ENCODE assay signal across 36 cellular contexts in the genomic region with DNA sequence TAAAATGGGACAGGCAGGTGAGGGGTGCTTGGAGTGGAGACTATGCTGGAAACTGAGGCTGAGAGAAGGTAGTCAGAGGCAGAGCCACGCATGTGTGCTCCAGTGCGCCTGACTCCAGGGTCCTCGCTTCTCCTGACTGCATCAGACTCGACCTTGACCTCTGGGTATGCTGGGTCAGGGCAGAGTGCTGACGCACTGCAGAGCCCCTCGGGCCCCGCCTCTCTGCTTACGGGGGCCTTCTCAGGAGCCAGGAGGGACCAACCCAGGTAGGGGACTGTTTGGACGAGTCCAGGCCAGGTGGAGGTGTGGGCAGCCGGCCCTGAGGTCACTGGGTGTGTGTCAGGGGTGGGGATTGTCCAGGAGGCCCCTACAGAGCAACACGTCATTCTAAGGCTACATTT. TPM values are rescaled to one million over a fixed set of nuclear protein-coding genes. Genes with fewer than 3 reads are reported as not detected.
DNase-seq lines count a peak whose midpoint lies in the region; ATAC-seq and TF ChIP-seq lines count a peak whose summit lies in the region.
"Had no signal": no experiment of that assay in that cellular context is flagged by ENCODE, and none has a peak within 500 bp of the region (broad histone marks: within the 10 kb centered on the region; RNA-seq: fewer than 3 reads in every experiment).

No MANE protein-coding gene starts in this region.

- peak; percentile 18 for ATAC-seq in naive thymus-derived CD4-positive, alpha-beta T cell
- no peak for ATAC-seq in HG02642 (IDR thresholded peaks at IDR 0.05; ENCODE audit: poor library complexity, unreplicated experiment)

- peaks cover 0 to 8% (median 1%) of the 10 kb centered on the region in 3 donors for H3K27me3 Mint-ChIP-seq in CD14-positive monocyte (ENCODE audit: low read depth in 3 of 3)
- H3K27me3 Mint-ChIP-seq in chondrocyte (ENCODE audit: low read depth) = peaks cover 6% of the 10 kb centered on the region
- peaks cover 0 to 10% (median 0%) of the 10 kb centered on the region in 5 donors for H3K27me3 Mint-ChIP-seq in naive thymus-derived CD4-positive, alpha-beta T cell
- peaks cover 3 to 6% of the 10 kb centered on the region in 2 donors for H3K27me3 Mint-ChIP-seq in CD8-positive, alpha-beta memory T cell
- H3K27me3 Mint-ChIP-seq: activated CD4-positive, alpha-beta memory T cell treated with anti-CD3 and anti-CD28 coated beads for 36 hours; activated naive CD4-positive, alpha-beta T cell treated with anti-CD3 and anti-CD28 coated beads, Interleukin-2, amount 50 U/mL, for 24 hours had no signal

- CTCF ChIA-PET in HEK293 (lab: Yijun Ruan, JAX) = interaction anchor here (0.6 to 0.7 kb wide), 2 partner anchors 90 to 168 kb away, joined by 3 read pairs; no protein-coding TSS in a partner anchor
- CTCF ChIA-PET in naive thymus-derived CD4-positive, alpha-beta T cell (lab: Charles Lee) = no interaction called here
- CTCF ChIA-PET in CD8-positive, alpha-beta memory T cell (lab: Charles Lee) = no interaction called here

- H3K4me1 Mint-ChIP-seq in CD14-positive monocyte = peaks cover 32% of the 10 kb centered on the region
- H3K4me1 Mint-ChIP-seq in chondrocyte (ENCODE audit: low read depth) = no peaks in the 10 kb centered on the region
- peaks cover 0 to 2% (median 0%) of the 10 kb centered on the region in 7 donors for H3K4me1 Mint-ChIP-seq in naive thymus-derived CD4-positive, alpha-beta T cell
- H3K4me1 Mint-ChIP-seq in CD8-positive, alpha-beta memory T cell = no peaks in the 10 kb centered on the region
- H3K4me1 Mint-ChIP-seq: activated naive CD4-positive, alpha-beta T cell treated with anti-CD3 and anti-CD28 coated beads, Interleukin-2, amount 50 U/mL, for 24 hours; neural crest cell had no signal

- peaks cover 6% of the 10 kb centered on the region for H3K9me3 ChIP-seq in HEK293 (ENCODE audit: control insufficient read depth, insufficient read depth, low read depth, low read length)
- H3K9me3 ChIP-seq in naive thymus-derived CD4-positive, alpha-beta T cell (ENCODE audit: control insufficient read depth in 2 of 3, low read length in 3 of 3) = peaks cover 0 to 8% (median 0%) of the 10 kb centered on the region in 3 experiments
- peaks cover 3% of the 10 kb centered on the region for H3K9me3 ChIP-seq in CD8-positive, alpha-beta memory T cell (ENCODE audit: low read length)

- no peak overlapping the region for H3K27ac ChIP-seq in HEK293 (ENCODE audit: extremely low read depth, low read depth, low read length)
- no peak overlapping the region for H3K27ac ChIP-seq in naive thymus-derived CD4-positive, alpha-beta T cell (ENCODE audit: low read depth, low read length)
- H3K27ac ChIP-seq in CD8-positive, alpha-beta memory T cell (ENCODE audit: low read depth, low read length) = no peak overlapping the region
- H3K27ac ChIP-seq: esophagus squamous epithelium, foreskin keratinocyte, KMS-11, right atrium auricular region, transverse colon had no signal

- H3K27me3 ChIP-seq in naive thymus-derived CD4-positive, alpha-beta T cell (ENCODE audit: control insufficient read depth in 2 of 2, insufficient read depth in 2 of 2, low read length in 2 of 2) = no peaks in the 10 kb centered on the region
- no peaks in the 10 kb centered on the region for H3K27me3 ChIP-seq in CD8-positive, alpha-beta memory T cell (ENCODE audit: insufficient read depth, low read length, poor library complexity, severe bottlenecking)
- H3K27me3 ChIP-seq: foreskin keratinocyte, MG63, right atrium auricular region had no signal

- DNase-seq in CD14-positive monocyte (ENCODE audit: low spot score) (peak; percentile 47), chondrocyte (ENCODE audit: low spot score) (peak; percentile 68), AG08396 (ENCODE audit: low spot score) (no peak)
- DNase-seq in naive thymus-derived CD4-positive, alpha-beta T cell = no peak
- DNase-seq in CD8-positive, alpha-beta memory T cell = no peak
- no peak for DNase-seq in activated effector memory CD4-positive, alpha-beta T cell treated with Interleukin-2 at 50 U/mL for 16 hours
- DNase-seq: activated CD4-positive, alpha-beta T cell treated with anti-CD3 and anti-CD28 coated beads for 1 hour; activated T-cell treated with anti-CD3 and anti-CD28 coated beads for 4 hours; amygdala; COR-L47; esophagus squamous epithelium; foreskin keratinocyte; GDM1; head of caudate nucleus; mammary epithelial cell; NCI-H2081; NCI-H524 treated with DMSO at 0.1 percent for 48 hours; NK-92 treated with Interleukin-12 subunit alpha and Interleukin-12 subunit beta, amount 100 ng/mL, for 24 hours; SIG-M5; stimulated activated CD4-positive, alpha-beta T cell treated with anti-CD3 and anti-CD28 coated beads, Interleukin-2, amount 100 ng/mL, for 24 hours; stimulated activated CD8-positive, alpha-beta memory T cell treated with anti-CD3 and anti-CD28 coated beads, Interleukin-4, amount 100 ng/mL, for 48 hours; transverse colon had no signal

- peak overlapping the region in 1 of 2 donors; percentile 63 for H3K4me3 Mint-ChIP-seq in CD14-positive monocyte
- H3K4me3 Mint-ChIP-seq in chondrocyte (ENCODE audit: unreplicated experiment) = no peak overlapping the region
- no peak overlapping the region for H3K4me3 Mint-ChIP-seq in naive thymus-derived CD4-positive, alpha-beta T cell
- no peak overlapping the region for H3K4me3 Mint-ChIP-seq in CD8-positive, alpha-beta memory T cell
- H3K4me3 Mint-ChIP-seq: activated CD4-positive, alpha-beta memory T cell treated with anti-CD3 and anti-CD28 coated beads for 36 hours; activated naive CD4-positive, alpha-beta T cell treated with anti-CD3 and anti-CD28 coated beads, Interleukin-2, amount 50 U/mL, for 24 hours; neural crest cell; T-helper 2 cell treated with Interferon-gamma antibody and Interleukin-4, amounts not matched to agents 5 μg/mL and 100 μg/mL, for 36 hours had no signal

- H3K36me3 Mint-ChIP-seq in CD14-positive monocyte (peaks cover 0 to 2% of the 10 kb centered on the region in 2 donors), chondrocyte (ENCODE audit: low read depth) (no peaks in the 10 kb centered on the region)
- no peaks in the 10 kb centered on the region for H3K36me3 Mint-ChIP-seq in naive thymus-derived CD4-positive, alpha-beta T cell
- no peaks in the 10 kb centered on the region for H3K36me3 Mint-ChIP-seq in CD8-positive, alpha-beta memory T cell
- H3K36me3 Mint-ChIP-seq: activated CD4-positive, alpha-beta memory T cell treated with anti-CD3 and anti-CD28 coated beads for 36 hours; activated naive CD4-positive, alpha-beta T cell treated with anti-CD3 and anti-CD28 coated beads, Interleukin-2, amount 50 U/mL, for 24 hours had no signal

- POLR2A ChIA-PET in HEK293 (lab: Yijun Ruan, JAX) = no interaction called here
- POLR2A ChIA-PET in naive thymus-derived CD4-positive, alpha-beta T cell (lab: Charles Lee) = no interaction called here
- POLR2A ChIA-PET in CD8-positive, alpha-beta memory T cell (lab: Charles Lee) = no interaction called here

- H3K4me3 ChIP-seq in HEK293 (ENCODE audit: low read depth, low read length) = no peak overlapping the region
- no peak overlapping the region for H3K4me3 ChIP-seq in naive thymus-derived CD4-positive, alpha-beta T cell (ENCODE audit: low read length)
- H3K4me3 ChIP-seq in CD8-positive, alpha-beta memory T cell (ENCODE audit: low read length) = no peak overlapping the region
- H3K4me3 ChIP-seq: esophagus squamous epithelium, MG63, right atrium auricular region, smooth muscle cell, transverse colon had no signal

- no peaks in the 10 kb centered on the region; a peak in 1 of 3 replicates for H3K36me3 ChIP-seq in HEK293 (ENCODE audit: control insufficient read depth in 2 of 2, insufficient read depth in 1 of 2, low read length in 2 of 2)
- no peaks in the 10 kb centered on the region for H3K36me3 ChIP-seq in naive thymus-derived CD4-positive, alpha-beta T cell (ENCODE audit: control insufficient read depth in 2 of 3, insufficient read depth in 3 of 3, low read length in 3 of 3)
- no peaks in the 10 kb centered on the region for H3K36me3 ChIP-seq in CD8-positive, alpha-beta memory T cell (ENCODE audit: insufficient read depth, low read length)
- H3K36me3 ChIP-seq: esophagus squamous epithelium, MG63, right atrium auricular region, transverse colon had no signal

- intact Hi-C loops in CD14-positive monocyte (cut with micrococcal nuclease) = loop anchor here (2.0 to 5.0 kb wide), 4 partner anchors 54 to 124 kb away; a partner anchor contains a TSS
- intact Hi-C loops in naive thymus-derived CD4-positive, alpha-beta T cell (cut with micrococcal nuclease) = no loop called here

- TF ChIP-seq CTCF in CD14-positive monocyte (IDR thresholded peaks at IDR 0.05) = no peak
- no peak for TF ChIP-seq CTCF in HEK293 (tag by site-specific recombination; IDR thresholded peaks at IDR 0.05)
- no peak for TF ChIP-seq CTCF in chondrocyte (IDR thresholded peaks at IDR 0.05)

- H3K4me1 ChIP-seq in HEK293 (ENCODE audit: control insufficient read depth, insufficient read depth, low read length) = no peaks in the 10 kb centered on the region
- H3K4me1 ChIP-seq in naive thymus-derived CD4-positive, alpha-beta T cell (ENCODE audit: control insufficient read depth in 2 of 2, insufficient read depth in 2 of 2, low read length in 2 of 2) = no peaks in the 10 kb centered on the region
- H3K4me1 ChIP-seq in CD8-positive, alpha-beta memory T cell (ENCODE audit: insufficient read depth, low read length) = no peaks in the 10 kb centered on the region
- H3K4me1 ChIP-seq: foreskin keratinocyte, right atrium auricular region, transverse colon had no signal

- H3K27ac Mint-ChIP-seq in CD14-positive monocyte (peak overlapping the region in 6 of 7 donors; percentile 67 to 84 (median 78)), chondrocyte (ENCODE audit: unreplicated experiment) (no peak overlapping the region)
- H3K27ac Mint-ChIP-seq in naive thymus-derived CD4-positive, alpha-beta T cell = no peak overlapping the region
- H3K27ac Mint-ChIP-seq in CD8-positive, alpha-beta memory T cell = no peak overlapping the region
- H3K27ac Mint-ChIP-seq: activated CD4-positive, alpha-beta memory T cell treated with anti-CD3 and anti-CD28 coated beads for 36 hours; activated naive CD4-positive, alpha-beta T cell treated with anti-CD3 and anti-CD28 coated beads, Interleukin-2, amount 50 U/mL, for 24 hours; activated T-helper 2 cell treated with anti-CD3 and anti-CD28 coated beads, Interferon-gamma antibody, Interleukin-2, Interleukin-4, amounts not matched to agents 10 μg/mL and 5 μg/mL and 100 μg/mL, durations not matched to agents 14 hours and 24 hours and 36 hours; T-helper 2 cell treated with Interferon-gamma antibody and Interleukin-4, amounts not matched to agents 5 μg/mL and 100 μg/mL, for 36 hours had no signal

- H3K9me3 Mint-ChIP-seq in CD14-positive monocyte = peaks cover 0 to 12% (median 9%) of the 10 kb centered on the region in 7 donors
- H3K9me3 Mint-ChIP-seq in chondrocyte (ENCODE audit: low read depth) = no peaks in the 10 kb centered on the region
- H3K9me3 Mint-ChIP-seq in naive thymus-derived CD4-positive, alpha-beta T cell = peaks cover 0 to 14% (median 0%) of the 10 kb centered on the region in 11 donors
- no peaks in the 10 kb centered on the region for H3K9me3 Mint-ChIP-seq in CD8-positive, alpha-beta memory T cell
- H3K9me3 Mint-ChIP-seq: activated naive CD4-positive, alpha-beta T cell treated with anti-CD3 and anti-CD28 coated beads, Interleukin-2, amount 50 U/mL, for 24 hours; neural crest cell; T-helper 2 cell treated with Interferon-gamma antibody and Interleukin-4, amounts not matched to agents 5 μg/mL and 100 μg/mL, for 36 hours had no signal

RNA-seq across cellular contexts. Expression of a gene that starts 22.9 kb away (rescaled TPM):
- not detected for polyA plus RNA-seq in CD14-positive monocyte
- total RNA-seq in chondrocyte = not detected in 3 replicates
- not detected for total RNA-seq in naive thymus-derived CD4-positive, alpha-beta T cell
- polyA plus RNA-seq in naive thymus-derived CD4-positive, alpha-beta T cell = not detected
- total RNA-seq in CD8-positive, alpha-beta memory T cell = not detected
- not detected for polyA plus RNA-seq in CD8-positive, alpha-beta memory T cell
- total RNA-seq: activated CD4-positive, alpha-beta memory T cell treated with anti-CD3 and anti-CD28 coated beads for 36 hours; activated T-helper 2 cell treated with anti-CD3 and anti-CD28 coated beads, Interferon-gamma antibody, Interleukin-2, Interleukin-4, amounts not matched to agents 10 μg/mL and 5 μg/mL and 100 μg/mL, durations not matched to agents 14 hours and 24 hours and 36 hours; esophagus squamous epithelium; foreskin keratinocyte; mammary epithelial cell; mucosa of gallbladder; PC-3; smooth muscle cell had no signal
- polyA plus RNA-seq: BJ, foreskin keratinocyte, mammary epithelial cell had no signal

RNA-seq across cellular contexts. Expression of a gene that starts 53.8 kb away (rescaled TPM):
- polyA plus RNA-seq in CD14-positive monocyte = 10 to 100 TPM; 17.9 to 47.5 TPM
- total RNA-seq in chondrocyte = 0.56 to 2.2 TPM (median 1.7 TPM) in 3 replicates
- total RNA-seq in naive thymus-derived CD4-positive, alpha-beta T cell = 10 to 100 TPM in 1 of 5 experiments, 1 to 10 TPM in 3, under 1 TPM in 1; 0.22 to 26.2 (median 1.9) TPM
- polyA plus RNA-seq in naive thymus-derived CD4-positive, alpha-beta T cell = not detected
- 1 to 10 TPM; 1.1 to 1.3 TPM for total RNA-seq in CD8-positive, alpha-beta memory T cell
- polyA plus RNA-seq in CD8-positive, alpha-beta memory T cell = 1.6 TPM

RNA-seq across cellular contexts. Expression of a gene that starts 54.4 kb away (rescaled TPM):
- 1 to 10 TPM; 1.4 to 4.1 TPM for polyA plus RNA-seq in CD14-positive monocyte
- 31.2 to 36.4 TPM (median 33.2 TPM) in 3 replicates for total RNA-seq in chondrocyte
- total RNA-seq in naive thymus-derived CD4-positive, alpha-beta T cell = 1 to 10 TPM in 1 of 5 experiments, under 1 TPM in 3, not detected in 1; 0.34 to 2.6 (median 0.40) TPM
- polyA plus RNA-seq in naive thymus-derived CD4-positive, alpha-beta T cell = not detected
- total RNA-seq in CD8-positive, alpha-beta memory T cell = under 1 TPM in 1 of 2 experiments, not detected in 1; 0.24 TPM
- not detected for polyA plus RNA-seq in CD8-positive, alpha-beta memory T cell

Comparison
In these comparisons a context has a peak if more than half of its experiments do, and no peak if none do; other contexts are left out.
1. DNase-seq: peak in CD14-positive monocyte (single experiment) and chondrocyte (single experiment); none in naive thymus-derived CD4-positive, alpha-beta T cell (0 of 9), CD8-positive, alpha-beta memory T cell (0 of 5), AG08396 (single experiment) and activated effector memory CD4-positive, alpha-beta T cell treated with Interleukin-2 at 50 U/mL for 16 hours (single experiment).
2. H3K27ac Mint-ChIP-seq: peak in CD14-positive monocyte (6 of 7); none in chondrocyte (single experiment), naive thymus-derived CD4-positive, alpha-beta T cell (0 of 9) and CD8-positive, alpha-beta memory T cell (0 of 8).
3. intact Hi-C loops: an anchor here in CD14-positive monocyte (2.0 to 5.0 kb wide); none called in naive thymus-derived CD4-positive, alpha-beta T cell.